Comparison of ENCODE assay signal across 14 cellular contexts in genomic region chr5:144815131-144815530, GRCh38.
DNase-seq lines count a peak whose midpoint lies in the region; ATAC-seq and TF ChIP-seq lines count a peak whose summit lies in the region.
"Had no signal": no experiment of that assay in that cellular context is flagged by ENCODE, and none has a peak within 500 bp of the region (broad histone marks: within the 10 kb centered on the region; RNA-seq: fewer than 3 reads in every experiment).

No MANE protein-coding gene starts in this region.

- H3K4me1 ChIP-seq in adipocyte (ENCODE audit: control insufficient read depth, insufficient read depth, low read length) = peaks cover 19% of the 10 kb centered on the region
- H3K4me1 ChIP-seq in CD4-positive, alpha-beta memory T cell (ENCODE audit: insufficient read depth, low read length) = no peaks in the 10 kb centered on the region
- H3K4me1 ChIP-seq: Caco-2 had no signal

- no peak overlapping the region for H3K9ac ChIP-seq in adipocyte (ENCODE audit: low read length)

- peaks cover 47% of the 10 kb centered on the region for H3K4me1 Mint-ChIP-seq in HFFc6 (ENCODE audit: low read depth)
- no peaks in the 10 kb centered on the region for H3K4me1 Mint-ChIP-seq in stimulated activated memory B cell treated with anti-CD40 and anti-IgM and Interleukin-4, amounts not matched to agents 10 μg/mL and 1 μg/mL and 100 μg/mL, for 72 hours
- no peaks in the 10 kb centered on the region for H3K4me1 Mint-ChIP-seq in CD4-positive, alpha-beta memory T cell
- H3K4me1 Mint-ChIP-seq: GM23338, H9 had no signal

- POLR2A ChIA-PET in CD4-positive, alpha-beta memory T cell (lab: Charles Lee; ENCODE audit: partially characterized antibody) = no interaction called here

- peaks cover 2% of the 10 kb centered on the region; the same call in 1 of the 2 replicates for H3K27me3 Mint-ChIP-seq in HFFc6 (ENCODE audit: insufficient read depth)
- H3K27me3 Mint-ChIP-seq in stimulated activated memory B cell treated with anti-CD40 and anti-IgM and Interleukin-4, amounts not matched to agents 10 μg/mL and 1 μg/mL and 100 μg/mL, for 72 hours = no peaks in the 10 kb centered on the region
- no peaks in the 10 kb centered on the region for H3K27me3 Mint-ChIP-seq in CD4-positive, alpha-beta memory T cell

- intact Hi-C loops in CD4-positive, alpha-beta memory T cell (cut with micrococcal nuclease) = no loop called here

- peak overlapping the region; percentile 48 for H3K27ac Mint-ChIP-seq in HFFc6
- H3K27ac Mint-ChIP-seq in stimulated activated memory B cell treated with anti-CD40 and anti-IgM and Interleukin-4, amounts not matched to agents 10 μg/mL and 1 μg/mL and 100 μg/mL, for 72 hours = no peak overlapping the region
- no peak overlapping the region for H3K27ac Mint-ChIP-seq in CD4-positive, alpha-beta memory T cell
- H3K27ac Mint-ChIP-seq: CD8-positive, alpha-beta T cell; GM23338; H9 had no signal

- CTCF ChIA-PET in CD4-positive, alpha-beta memory T cell (lab: Charles Lee; ENCODE audit: partially characterized antibody) = no interaction called here

- no peak overlapping the region for H3K4me3 Mint-ChIP-seq in HFFc6
- H3K4me3 Mint-ChIP-seq in stimulated activated memory B cell treated with anti-CD40 and anti-IgM and Interleukin-4, amounts not matched to agents 10 μg/mL and 1 μg/mL and 100 μg/mL, for 72 hours = no peak overlapping the region
- no peak overlapping the region for H3K4me3 Mint-ChIP-seq in CD4-positive, alpha-beta memory T cell
- H3K4me3 Mint-ChIP-seq: CD8-positive, alpha-beta T cell; GM23338; H9 had no signal

- no peak for ATAC-seq in stimulated activated memory B cell treated with anti-CD40 and anti-IgM and Interleukin-4, amounts not matched to agents 10 μg/mL and 1 μg/mL and 100 μg/mL, for 72 hours
- ATAC-seq: CD8-positive, alpha-beta T cell; GM23338 had no signal

- H3K36me3 Mint-ChIP-seq in HFFc6 (ENCODE audit: low read depth) = peaks cover 15% of the 10 kb centered on the region
- H3K36me3 Mint-ChIP-seq in stimulated activated memory B cell treated with anti-CD40 and anti-IgM and Interleukin-4, amounts not matched to agents 10 μg/mL and 1 μg/mL and 100 μg/mL, for 72 hours = no peaks in the 10 kb centered on the region
- no peaks in the 10 kb centered on the region for H3K36me3 Mint-ChIP-seq in CD4-positive, alpha-beta memory T cell
- H3K36me3 Mint-ChIP-seq: CD8-positive, alpha-beta T cell had no signal

- no peaks in the 10 kb centered on the region for H3K27me3 ChIP-seq in adipocyte (replicated peaks; ENCODE audit: control insufficient read depth, insufficient read depth, low read length)
- H3K27me3 ChIP-seq in CD4-positive, alpha-beta memory T cell (ENCODE audit: insufficient read depth, low read length) = no peaks in the 10 kb centered on the region

- TF ChIP-seq CTCF in HFFc6 (IDR thresholded peaks at IDR 0.05) = no peak

- no peaks in the 10 kb centered on the region for H3K36me3 ChIP-seq in adipocyte (ENCODE audit: control insufficient read depth, insufficient read depth, low read length, severe bottlenecking)
- H3K36me3 ChIP-seq in CD4-positive, alpha-beta memory T cell (ENCODE audit: insufficient read depth, low read length) = no peaks in the 10 kb centered on the region

- peak; percentile 7 for DNase-seq in ELR (ENCODE audit: low read depth)
- peak; percentile 52 for DNase-seq in HFFc6
- DNase-seq in adipocyte (ENCODE audit: low read depth) = peak; percentile 18
- DNase-seq in middle frontal gyrus (ENCODE audit: extremely low spot score, low spot score) = no peak
- DNase-seq in hippocampal formation (lab: John Stamatoyannopoulos, UW) = no peak
- DNase-seq in CD4-positive, alpha-beta memory T cell = no peak
- DNase-seq: C1 segment of cervical spinal cord; Caco-2; CD8-positive, alpha-beta T cell; DMS153; DND-41; H9 had no signal

- no peaks in the 10 kb centered on the region for H3K9me3 Mint-ChIP-seq in HFFc6
- peaks cover 6% of the 10 kb centered on the region for H3K9me3 Mint-ChIP-seq in stimulated activated memory B cell treated with anti-CD40 and anti-IgM and Interleukin-4, amounts not matched to agents 10 μg/mL and 1 μg/mL and 100 μg/mL, for 72 hours
- H3K9me3 Mint-ChIP-seq in CD4-positive, alpha-beta memory T cell = peaks cover 0 to 3% (median 2%) of the 10 kb centered on the region in 8 donors
- H3K9me3 Mint-ChIP-seq: GM23338, H9 had no signal

- peaks cover 4% of the 10 kb centered on the region for H3K9me3 ChIP-seq in adipocyte (ENCODE audit: control insufficient read depth, low read length)
- H3K9me3 ChIP-seq in CD4-positive, alpha-beta memory T cell (ENCODE audit: control insufficient read depth in 1 of 2, low read length in 2 of 2) = no peaks in the 10 kb centered on the region
- H3K9me3 ChIP-seq: Caco-2 had no signal

- H3K4me3 ChIP-seq in adipocyte (ENCODE audit: low read length) = no peak overlapping the region
- H3K4me3 ChIP-seq in CD4-positive, alpha-beta memory T cell (ENCODE audit: low read length in 2 of 2) = no peak overlapping the region
- H3K4me3 ChIP-seq: GM23338 had no signal

- no peak overlapping the region for H3K27ac ChIP-seq in CD4-positive, alpha-beta memory T cell (ENCODE audit: low read depth, low read length)

Comparison
In these comparisons a context has a peak if more than half of its experiments do, and no peak if none do; other contexts are left out.
1. DNase-seq: peak in ELR (single experiment), HFFc6 (single experiment) and adipocyte (single experiment); none in middle frontal gyrus (single experiment), hippocampal formation (0 of 2) and CD4-positive, alpha-beta memory T cell (0 of 5).